23 cellular contexts compared by ENCODE assay signal in the genomic region with DNA sequence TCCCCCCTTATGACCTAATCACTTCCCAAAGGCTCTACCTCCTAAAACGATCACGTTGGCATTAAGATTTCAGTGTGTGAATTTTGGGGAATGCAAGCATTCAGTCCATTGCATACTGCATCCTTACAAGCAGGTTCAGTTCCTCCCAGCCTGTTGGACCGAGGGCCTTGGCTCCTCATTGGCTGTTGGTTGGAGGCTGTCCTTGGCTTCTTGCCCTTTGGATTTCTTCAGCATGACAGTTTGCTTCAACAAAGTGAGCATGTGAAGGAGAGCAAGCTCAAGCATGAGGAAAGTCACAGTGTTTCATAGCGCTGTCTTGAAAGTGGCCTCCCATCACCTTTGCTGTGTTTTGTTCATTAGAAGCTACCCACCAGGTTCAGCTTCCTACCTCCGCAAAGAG.
DNase-seq lines count a peak whose midpoint lies in the region; ATAC-seq and TF ChIP-seq lines count a peak whose summit lies in the region.
"Had no signal": no experiment of that assay in that cellular context is flagged by ENCODE, and none has a peak within 500 bp of the region (broad histone marks: within the 10 kb centered on the region; RNA-seq: fewer than 3 reads in every experiment).

No MANE protein-coding gene starts in this region.

- H3K27ac ChIP-seq in foreskin keratinocyte, result no peak overlapping the region
- H3K27ac ChIP-seq: psoas muscle, SK-N-MC, thyroid gland had no signal

- DNase-seq in natural killer cell treated with Interleukin-12 subunit alpha and Interleukin-12 subunit beta and Interleukin-15 and Interleukin-18, amount 100 ng/mL, for 72 hours (ENCODE audit: low spot score), result no peak
- DNase-seq in natural killer cell (no peak), foreskin keratinocyte (peak; percentile 42 to 76), germinal center (ENCODE audit: low spot score) (no peak)
- DNase-seq in activated CD4-positive, alpha-beta memory T cell treated with anti-CD3 and anti-CD28 coated beads for 36 hours, result no peak
- no peak for DNase-seq in activated effector memory CD4-positive, alpha-beta T cell treated with anti-CD3 and anti-CD28 coated beads, Interleukin-2, amount 50 U/mL, for 16 hours
- DNase-seq in activated naive CD4-positive, alpha-beta T cell treated with Interleukin-2 at 50 U/mL for 16 hours, result no peak
- DNase-seq: activated CD4-positive, CD25-positive, alpha-beta regulatory T cell; AML-193; caudate nucleus; COR-L47; HCEC 1CT; KBM-7; left ventricle myocardium superior; NCI-H1092; NCI-H2081; NCI-H524; psoas muscle; stimulated activated CD4-positive, alpha-beta T cell treated with anti-CD3 and anti-CD28 coated beads, Interleukin-1b, Interleukin-23, amount 100 ng/mL, for 48 hours; stimulated activated naive B cell treated with anti-CD40 and anti-IgM and Interleukin-4, amounts not matched to agents 10 μg/mL and 1 μg/mL and 100 μg/mL, for 72 hours; T-helper 9 cell had no signal

- peaks cover 22% of the 10 kb centered on the region for H3K36me3 Mint-ChIP-seq in natural killer cell treated with Interleukin-12 subunit alpha and Interleukin-12 subunit beta and Interleukin-15 and Interleukin-18, amount 100 ng/mL, for 72 hours
- H3K36me3 Mint-ChIP-seq in natural killer cell, result no peaks in the 10 kb centered on the region
- H3K36me3 Mint-ChIP-seq in activated CD4-positive, alpha-beta memory T cell treated with anti-CD3 and anti-CD28 coated beads for 36 hours, result no peaks in the 10 kb centered on the region

- peaks cover 2% of the 10 kb centered on the region for H3K9me3 Mint-ChIP-seq in natural killer cell treated with Interleukin-12 subunit alpha and Interleukin-12 subunit beta and Interleukin-15 and Interleukin-18, amount 100 ng/mL, for 72 hours
- H3K9me3 Mint-ChIP-seq in natural killer cell, result no peaks in the 10 kb centered on the region
- peaks cover 9% of the 10 kb centered on the region for H3K9me3 Mint-ChIP-seq in activated CD4-positive, alpha-beta memory T cell treated with anti-CD3 and anti-CD28 coated beads for 36 hours

- H3K4me1 Mint-ChIP-seq in natural killer cell treated with Interleukin-12 subunit alpha and Interleukin-12 subunit beta and Interleukin-15 and Interleukin-18, amount 100 ng/mL, for 72 hours (ENCODE audit: low read depth in 2 of 2), result peaks cover 53 to 58% of the 10 kb centered on the region in 2 donors
- H3K4me1 Mint-ChIP-seq in natural killer cell, result no peaks in the 10 kb centered on the region
- peaks cover 36% of the 10 kb centered on the region for H3K4me1 Mint-ChIP-seq in activated CD4-positive, alpha-beta memory T cell treated with anti-CD3 and anti-CD28 coated beads for 36 hours (ENCODE audit: low read depth)

- H3K27me3 Mint-ChIP-seq in natural killer cell treated with Interleukin-12 subunit alpha and Interleukin-12 subunit beta and Interleukin-15 and Interleukin-18, amount 100 ng/mL, for 72 hours, result no peaks in the 10 kb centered on the region
- H3K27me3 Mint-ChIP-seq in natural killer cell (ENCODE audit: low read depth in 2 of 2), result no peaks in the 10 kb centered on the region
- no peaks in the 10 kb centered on the region for H3K27me3 Mint-ChIP-seq in activated CD4-positive, alpha-beta memory T cell treated with anti-CD3 and anti-CD28 coated beads for 36 hours
- H3K27me3 Mint-ChIP-seq: stimulated activated naive B cell treated with anti-CD40 and anti-IgM and Interleukin-4, amounts not matched to agents 10 μg/mL and 1 μg/mL and 100 μg/mL, for 72 hours had no signal

- POLR2A ChIA-PET in activated CD4-positive, alpha-beta memory T cell treated with anti-CD3 and anti-CD28 coated beads for 36 hours (lab: Charles Lee), result interaction anchor here (1.0 to 2.0 kb wide), 2 partner anchors 13 to 14 kb away, joined by 3 to 5 read pairs; no protein-coding TSS in a partner anchor

- no peak for ATAC-seq in natural killer cell treated with Interleukin-12 subunit alpha and Interleukin-12 subunit beta and Interleukin-15 and Interleukin-18, amount 100 ng/mL, for 72 hours
- ATAC-seq in natural killer cell (no peak), foreskin keratinocyte (no peak)
- ATAC-seq: left ventricle myocardium superior; stimulated activated naive B cell treated with anti-CD40 and anti-IgM and Interleukin-4, amounts not matched to agents 10 μg/mL and 1 μg/mL and 100 μg/mL, for 72 hours had no signal

- no peaks in the 10 kb centered on the region for H3K4me1 ChIP-seq in foreskin keratinocyte
- H3K4me1 ChIP-seq: psoas muscle, thyroid gland had no signal

- CTCF ChIA-PET in activated CD4-positive, alpha-beta memory T cell treated with anti-CD3 and anti-CD28 coated beads for 36 hours (lab: Charles Lee), result no interaction called here

- H3K4me3 Mint-ChIP-seq in natural killer cell treated with Interleukin-12 subunit alpha and Interleukin-12 subunit beta and Interleukin-15 and Interleukin-18, amount 100 ng/mL, for 72 hours, result no peak overlapping the region
- H3K4me3 Mint-ChIP-seq in natural killer cell, result no peak overlapping the region
- H3K4me3 Mint-ChIP-seq in activated CD4-positive, alpha-beta memory T cell treated with anti-CD3 and anti-CD28 coated beads for 36 hours, result no peak overlapping the region
- H3K4me3 Mint-ChIP-seq: stimulated activated naive B cell treated with anti-CD40 and anti-IgM and Interleukin-4, amounts not matched to agents 10 μg/mL and 1 μg/mL and 100 μg/mL, for 72 hours had no signal

- peak overlapping the region; percentile 57 to 79 for H3K27ac Mint-ChIP-seq in natural killer cell treated with Interleukin-12 subunit alpha and Interleukin-12 subunit beta and Interleukin-15 and Interleukin-18, amount 100 ng/mL, for 72 hours
- no peak overlapping the region for H3K27ac Mint-ChIP-seq in natural killer cell
- H3K27ac Mint-ChIP-seq in activated CD4-positive, alpha-beta memory T cell treated with anti-CD3 and anti-CD28 coated beads for 36 hours, result peak overlapping the region; percentile 57
- H3K27ac Mint-ChIP-seq: stimulated activated naive B cell treated with anti-CD40 and anti-IgM and Interleukin-4, amounts not matched to agents 10 μg/mL and 1 μg/mL and 100 μg/mL, for 72 hours had no signal

- H3K27me3 ChIP-seq in foreskin keratinocyte, result no peaks in the 10 kb centered on the region
- H3K27me3 ChIP-seq: thyroid gland had no signal

- no peak for TF ChIP-seq CTCF in natural killer cell (IDR thresholded peaks at IDR 0.05)
- TF ChIP-seq CTCF in foreskin keratinocyte (conservative IDR thresholded peaks at IDR 0.05), result no peak

- intact Hi-C loops in natural killer cell (cut with micrococcal nuclease), result no loop called here
- intact Hi-C loops in activated CD4-positive, alpha-beta memory T cell treated with anti-CD3 and anti-CD28 coated beads for 36 hours (cut with micrococcal nuclease), result no loop called here

Comparison
In these comparisons a context has a peak if more than half of its experiments do, and no peak if none do; other contexts are left out.
1. H3K27ac Mint-ChIP-seq: peak in natural killer cell treated with Interleukin-12 subunit alpha and Interleukin-12 subunit beta and Interleukin-15 and Interleukin-18, amount 100 ng/mL, for 72 hours (2 of 2) and activated CD4-positive, alpha-beta memory T cell treated with anti-CD3 and anti-CD28 coated beads for 36 hours (single experiment); none in natural killer cell (0 of 2).
2. DNase-seq: peak in foreskin keratinocyte (2 of 2); none in natural killer cell treated with Interleukin-12 subunit alpha and Interleukin-12 subunit beta and Interleukin-15 and Interleukin-18, amount 100 ng/mL, for 72 hours (single experiment), natural killer cell (single experiment), activated CD4-positive, alpha-beta memory T cell treated with anti-CD3 and anti-CD28 coated beads for 36 hours (single experiment), activated effector memory CD4-positive, alpha-beta T cell treated with anti-CD3 and anti-CD28 coated beads, Interleukin-2, amount 50 U/mL, for 16 hours (single experiment), activated naive CD4-positive, alpha-beta T cell treated with Interleukin-2 at 50 U/mL for 16 hours (single experiment) and germinal center (single experiment).